Comparison of ENCODE assay signal across 21 cellular contexts in genomic region chr15:65634381-65634780, GRCh38. TPM values are rescaled to one million over a fixed set of nuclear protein-coding genes. Genes with fewer than 3 reads are reported as not detected.
DNase-seq lines count a peak whose midpoint lies in the region; ATAC-seq and TF ChIP-seq lines count a peak whose summit lies in the region.
"Had no signal": no experiment of that assay in that cellular context is flagged by ENCODE, and none has a peak within 500 bp of the region (broad histone marks: within the 10 kb centered on the region; RNA-seq: fewer than 3 reads in every experiment).

No MANE protein-coding gene starts in this region.

- H3K9me3 Mint-ChIP-seq in MCF 10A (ENCODE audit: unreplicated experiment), result no peaks in the 10 kb centered on the region
- H3K9me3 Mint-ChIP-seq in activated T-helper 2 cell treated with anti-CD3 and anti-CD28 coated beads, Interferon-gamma antibody, Interleukin-2, Interleukin-4, amounts not matched to agents 10 μg/mL and 5 μg/mL and 100 μg/mL, durations not matched to agents 14 hours and 24 hours and 36 hours, result no peaks in the 10 kb centered on the region
- no peaks in the 10 kb centered on the region for H3K9me3 Mint-ChIP-seq in effector memory CD8-positive, alpha-beta T cell
- H3K9me3 Mint-ChIP-seq: CD4-positive, CD25-positive, alpha-beta regulatory T cell; H9 had no signal

- no TSS peak for BruUV-seq in MCF 10A (replicated peaks; lab: Mats Ljungman, UMichigan)
- BruUV-seq in Panc1 (replicated peaks; lab: Mats Ljungman, UMichigan), result no TSS peak

- no peak overlapping the region for H3K4me3 ChIP-seq in breast epithelium
- no peak overlapping the region for H3K4me3 ChIP-seq in Panc1 (ENCODE audit: low read depth in 2 of 2, low read length in 2 of 2)
- H3K4me3 ChIP-seq: PC-9 had no signal

- no peak for TF ChIP-seq POLR2A in breast epithelium (IDR thresholded peaks at IDR 0.05)

- H3K27ac ChIP-seq in breast epithelium (no peak overlapping the region), Panc1 (ENCODE audit: low read length) (no peak overlapping the region), epithelial cell of prostate (no peak overlapping the region)
- H3K27ac ChIP-seq: PC-9 had no signal

- H3K27me3 ChIP-seq in breast epithelium (no peaks in the 10 kb centered on the region), Panc1 (ENCODE audit: control insufficient read depth, insufficient read depth, low read length) (no peaks in the 10 kb centered on the region)
- H3K27me3 ChIP-seq: BE2C had no signal

- CTCF ChIA-PET in MCF 10A (lab: Yijun Ruan, JAX), result no interaction called here
- CTCF ChIA-PET in Panc1 (lab: Charles Lee), result no interaction called here

- DNase-seq in MCF 10A (ENCODE audit: unreplicated experiment) (peak; percentile 58), breast epithelium (ENCODE audit: low spot score in 2 of 2) (no peak), Panc1 (ENCODE audit: low read depth, low spot score) (peak; percentile 32), epithelial cell of prostate (ENCODE audit: low read depth, low spot score) (peak; percentile 44), superior temporal gyrus (ENCODE audit: extremely low spot score) (no peak)
- DNase-seq in stimulated activated CD4-positive, alpha-beta T cell treated with anti-CD3 and anti-CD28 coated beads, Interleukin-4, amount 100 ng/mL, for 1 hour, result no peak
- no peak for DNase-seq in activated T-helper 2 cell treated with anti-CD3 and anti-CD28 coated beads, Interferon-gamma antibody, Interleukin-2, Interleukin-4, amounts not matched to agents 10 μg/mL and 5 μg/mL and 100 μg/mL, durations not matched to agents 14 hours and 24 hours and 36 hours (ENCODE audit: low spot score)
- no peak for DNase-seq in effector memory CD8-positive, alpha-beta T cell
- DNase-seq: 8988T; BE2C; CD4-positive, CD25-positive, alpha-beta regulatory T cell; COR-L47; DMS 273 treated with DMSO at 0.1 percent for 48 hours; DND-41; H9; MV-4-11; NCI-H1694 treated with DMSO at 0.1 percent for 48 hours; NCI-H510A; NCI-H82; PC-9 had no signal

- H3K4me3 Mint-ChIP-seq in MCF 10A (ENCODE audit: unreplicated experiment), result no peak overlapping the region
- H3K4me3 Mint-ChIP-seq in activated T-helper 2 cell treated with anti-CD3 and anti-CD28 coated beads, Interferon-gamma antibody, Interleukin-2, Interleukin-4, amounts not matched to agents 10 μg/mL and 5 μg/mL and 100 μg/mL, durations not matched to agents 14 hours and 24 hours and 36 hours (ENCODE audit: low read depth), result no peak overlapping the region
- H3K4me3 Mint-ChIP-seq in effector memory CD8-positive, alpha-beta T cell, result no peak overlapping the region
- H3K4me3 Mint-ChIP-seq: CD4-positive, CD25-positive, alpha-beta regulatory T cell; H9 had no signal

- peaks cover 20% of the 10 kb centered on the region for H3K4me1 Mint-ChIP-seq in MCF 10A (ENCODE audit: insufficient read depth, unreplicated experiment)
- H3K4me1 Mint-ChIP-seq in activated T-helper 2 cell treated with anti-CD3 and anti-CD28 coated beads, Interferon-gamma antibody, Interleukin-2, Interleukin-4, amounts not matched to agents 10 μg/mL and 5 μg/mL and 100 μg/mL, durations not matched to agents 14 hours and 24 hours and 36 hours (ENCODE audit: low read depth), result peaks cover 16% of the 10 kb centered on the region
- H3K4me1 Mint-ChIP-seq in effector memory CD8-positive, alpha-beta T cell (ENCODE audit: low read depth in 2 of 2), result peaks cover 32 to 35% of the 10 kb centered on the region in 2 donors

- H3K4me1 ChIP-seq in breast epithelium, result no peaks in the 10 kb centered on the region
- peaks cover 6% of the 10 kb centered on the region; the same call in 1 of the 2 replicates for H3K4me1 ChIP-seq in Panc1 (ENCODE audit: control insufficient read depth, insufficient read depth, low read length)
- H3K4me1 ChIP-seq: BE2C had no signal

- intact Hi-C loops in MCF 10A (cut with micrococcal nuclease), result no loop called here
- intact Hi-C loops in breast epithelium (cut with DNase I; ENCODE audit: low total_unique reads), result no loop called here
- intact Hi-C loops in Panc1 (cut with micrococcal nuclease; ENCODE audit: unreplicated experiment), result loop anchor here (10.0 kb wide), 1 partner anchor 190 kb away; no protein-coding TSS in a partner anchor
- intact Hi-C loops in activated T-helper 2 cell treated with anti-CD3 and anti-CD28 coated beads, Interferon-gamma antibody, Interleukin-2, Interleukin-4, amounts not matched to agents 10 μg/mL and 5 μg/mL and 100 μg/mL, durations not matched to agents 14 hours and 24 hours and 36 hours (cut with micrococcal nuclease), result no loop called here

- H3K27ac Mint-ChIP-seq in MCF 10A (ENCODE audit: low read depth, unreplicated experiment), result peak overlapping the region; percentile 46
- no peak overlapping the region for H3K27ac Mint-ChIP-seq in activated T-helper 2 cell treated with anti-CD3 and anti-CD28 coated beads, Interferon-gamma antibody, Interleukin-2, Interleukin-4, amounts not matched to agents 10 μg/mL and 5 μg/mL and 100 μg/mL, durations not matched to agents 14 hours and 24 hours and 36 hours
- H3K27ac Mint-ChIP-seq in effector memory CD8-positive, alpha-beta T cell, result no peak overlapping the region
- H3K27ac Mint-ChIP-seq: H9 had no signal

- no peaks in the 10 kb centered on the region for H3K27me3 Mint-ChIP-seq in MCF 10A (ENCODE audit: insufficient read depth, unreplicated experiment)
- no peaks in the 10 kb centered on the region for H3K27me3 Mint-ChIP-seq in activated T-helper 2 cell treated with anti-CD3 and anti-CD28 coated beads, Interferon-gamma antibody, Interleukin-2, Interleukin-4, amounts not matched to agents 10 μg/mL and 5 μg/mL and 100 μg/mL, durations not matched to agents 14 hours and 24 hours and 36 hours (ENCODE audit: low read depth)
- H3K27me3 Mint-ChIP-seq in effector memory CD8-positive, alpha-beta T cell, result no peaks in the 10 kb centered on the region

- no peak for ATAC-seq in Panc1
- ATAC-seq in effector memory CD8-positive, alpha-beta T cell (replicated peaks), result no peak
- ATAC-seq: Right ventricle myocardium inferior had no signal

- no peaks in the 10 kb centered on the region for H3K36me3 Mint-ChIP-seq in MCF 10A (ENCODE audit: insufficient read depth, unreplicated experiment)
- H3K36me3 Mint-ChIP-seq in activated T-helper 2 cell treated with anti-CD3 and anti-CD28 coated beads, Interferon-gamma antibody, Interleukin-2, Interleukin-4, amounts not matched to agents 10 μg/mL and 5 μg/mL and 100 μg/mL, durations not matched to agents 14 hours and 24 hours and 36 hours (ENCODE audit: low read depth), result no peaks in the 10 kb centered on the region
- no peaks in the 10 kb centered on the region for H3K36me3 Mint-ChIP-seq in effector memory CD8-positive, alpha-beta T cell (ENCODE audit: insufficient read depth)

- in situ Hi-C loops in Panc1 (cut with HindIII; ENCODE audit: low pct_unique_long_range_greater_than_20kb, low sequenced_read_pairs), result no loop called here

- TF ChIP-seq CTCF in MCF 10A (IDR thresholded peaks at IDR 0.05; ENCODE audit: unreplicated experiment), result no peak
- no peak for TF ChIP-seq CTCF in breast epithelium (IDR thresholded peaks at IDR 0.05)
- no peak for TF ChIP-seq CTCF in Panc1 (IDR thresholded peaks at IDR 0.05)

- POLR2A ChIA-PET in MCF 10A (lab: Yijun Ruan, JAX) (interaction anchor here (0.6 to 2.0 kb wide), 2 partner anchors 22 to 326 kb away, joined by 3 to 9 read pairs; partner anchors contain the start of gene INTS14), Panc1 (lab: Charles Lee) (no interaction called here)

- H3K9me3 ChIP-seq in breast epithelium (no peaks in the 10 kb centered on the region), Panc1 (ENCODE audit: control insufficient read depth, insufficient read depth, low read depth, low read length) (no peaks in the 10 kb centered on the region)
- H3K9me3 ChIP-seq: BE2C had no signal

- H3K36me3 ChIP-seq in breast epithelium (no peaks in the 10 kb centered on the region), Panc1 (ENCODE audit: control insufficient read depth, insufficient read depth, low read length) (no peaks in the 10 kb centered on the region)
- H3K36me3 ChIP-seq: BE2C had no signal

RNA-seq across cellular contexts. Expression of gene SLC24A1, which starts 12.6 kb away (rescaled TPM):
- total RNA-seq in MCF 10A (2022) (8.2 TPM in 2 replicates), breast epithelium (10 to 100 TPM in 2 of 3 donors, 1 to 10 TPM in 1; 9.5 to 12.3 (median 10.7) TPM), Panc1 (2021; ENCODE audit: unreplicated experiment) (13.0 TPM)
- 6.9 TPM for polyA plus RNA-seq in Panc1 (2012; ENCODE audit: insufficient read length)
- 5.3 and 5.8 TPM in 2 replicates for total RNA-seq in activated T-helper 2 cell treated with anti-CD3 and anti-CD28 coated beads, Interferon-gamma antibody, Interleukin-2, Interleukin-4, amounts not matched to agents 10 μg/mL and 5 μg/mL and 100 μg/mL, durations not matched to agents 14 hours and 24 hours and 36 hours

RNA-seq across cellular contexts. Expression of gene INTS14, which starts 23.4 kb away (rescaled TPM):
- total RNA-seq in MCF 10A (2022) (43.9 and 47.0 TPM in 2 replicates), breast epithelium (10 to 100 TPM; 34.6 to 54.3 (median 37.7) TPM), Panc1 (2021; ENCODE audit: unreplicated experiment) (41.2 TPM)
- polyA plus RNA-seq in Panc1 (2012; ENCODE audit: insufficient read length), result 30.4 TPM
- total RNA-seq in activated T-helper 2 cell treated with anti-CD3 and anti-CD28 coated beads, Interferon-gamma antibody, Interleukin-2, Interleukin-4, amounts not matched to agents 10 μg/mL and 5 μg/mL and 100 μg/mL, durations not matched to agents 14 hours and 24 hours and 36 hours, result 45.4 and 47.8 TPM in 2 replicates

Comparison
In these comparisons a context has a peak if more than half of its experiments do, and no peak if none do; other contexts are left out.
1. DNase-seq: peak in MCF 10A (single experiment), Panc1 (single experiment) and epithelial cell of prostate (single experiment); none in breast epithelium (0 of 2), stimulated activated CD4-positive, alpha-beta T cell treated with anti-CD3 and anti-CD28 coated beads, Interleukin-4, amount 100 ng/mL, for 1 hour (single experiment), activated T-helper 2 cell treated with anti-CD3 and anti-CD28 coated beads, Interferon-gamma antibody, Interleukin-2, Interleukin-4, amounts not matched to agents 10 μg/mL and 5 μg/mL and 100 μg/mL, durations not matched to agents 14 hours and 24 hours and 36 hours (single experiment), superior temporal gyrus (single experiment) and effector memory CD8-positive, alpha-beta T cell (0 of 3).